In the genomic region with DNA sequence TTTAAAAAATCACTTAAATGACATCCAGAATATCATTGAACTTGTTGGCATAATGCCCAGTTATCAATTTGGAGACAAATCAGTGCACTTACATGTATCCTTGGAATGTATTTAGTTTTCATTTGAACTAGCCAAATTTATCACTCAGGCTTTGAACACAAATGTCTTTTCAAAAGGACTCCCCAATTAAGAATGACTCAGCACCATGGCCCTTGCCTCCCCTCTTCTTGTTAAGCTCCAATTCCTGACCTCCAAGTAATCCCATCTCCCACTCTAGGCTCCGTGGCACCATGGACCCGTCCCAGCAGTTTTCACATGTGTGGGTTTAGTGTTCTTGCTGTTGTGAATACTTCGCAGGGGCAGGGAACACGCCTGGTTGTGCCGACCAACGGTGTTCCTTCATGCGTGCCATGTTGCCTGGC, we compare ENCODE assay signal across 11 cellular contexts. TPM values are rescaled to one million over a fixed set of nuclear protein-coding genes. Genes with fewer than 3 reads are reported as not detected.
DNase-seq lines count a peak whose midpoint lies in the region; ATAC-seq, FAIRE-seq and TF ChIP-seq lines count a peak whose summit lies in the region.
"Had no signal": no experiment of that assay in that cellular context is flagged by ENCODE, and none has a peak within 500 bp of the region (broad histone marks: within the 10 kb centered on the region; RNA-seq: fewer than 3 reads in every experiment).

No MANE protein-coding gene starts in this region.

- peaks cover 5% of the 10 kb centered on the region for H3K4me1 ChIP-seq in ovary (ENCODE audit: insufficient read depth)

- in situ Hi-C loops in Caki2 (cut with HindIII; ENCODE audit: low pct_unique_long_range_greater_than_20kb, low sequenced_read_pairs) = no loop called here

- no peak for TF ChIP-seq POLR2A in ovary (IDR thresholded peaks at IDR 0.05)

- H3K27ac ChIP-seq in ovary = no peak overlapping the region

- H3K9me3 ChIP-seq in ovary = no peaks in the 10 kb centered on the region

- H3K27me3 ChIP-seq in ovary = no peaks in the 10 kb centered on the region

- WGBS in ovary, 3 donors = 38 to 57% (median 43%) methylated on average over 7 of the region's 7 CpGs

- DNase-seq in Caki2 (ENCODE audit: low read depth) = peak; percentile 52
- peak; percentile 29 for DNase-seq in NCI-H2227 (lab: John Stamatoyannopoulos, UW; ENCODE audit: unreplicated experiment)
- no peak for DNase-seq in epithelial cell of proximal tubule (ENCODE audit: low read depth)
- DNase-seq in ovary = peak; percentile 15 to 49 (median 46)
- DNase-seq in NCI-H146 treated with DMSO at 0.1 percent for 48 hours (lab: John Stamatoyannopoulos, UW; ENCODE audit: unreplicated experiment) = no peak
- no peak for DNase-seq in RCC 7860 (ENCODE audit: low spot score)
- DNase-seq in occipital lobe (lab: John Stamatoyannopoulos, UW) = no peak
- DNase-seq: activated CD8-positive, alpha-beta memory T cell treated with anti-CD3 and anti-CD28 coated beads, Interleukin-2, amount 50 U/mL, for 48 hours; effector memory CD4-positive, alpha-beta T cell; NCI-H510A had no signal

- TF ChIP-seq CTCF in epithelial cell of proximal tubule (conservative IDR thresholded peaks at IDR 0.05; ENCODE audit: low read depth, low read length) (no peak), ovary (IDR thresholded peaks at IDR 0.05) (no peak)

- intact Hi-C loops in ovary (cut with DNase I) = loop anchor here (10.0 kb wide), 3 partner anchors 62 to 228 kb away; no protein-coding TSS in a partner anchor

- FAIRE-seq in RCC 7860 (lab: Jason Lieb, UNC) = no peak

- H3K36me3 ChIP-seq in ovary = no peaks in the 10 kb centered on the region

- ATAC-seq in GM21529 (IDR thresholded peaks at IDR 0.05; ENCODE audit: unreplicated experiment) = no peak

- no peak for TF ChIP-seq EP300 in ovary (IDR thresholded peaks at IDR 0.05)

- H3K4me3 ChIP-seq in epithelial cell of proximal tubule (ENCODE audit: low read depth, low read length) (peak overlapping the region; percentile 74), ovary (peak overlapping the region; percentile 66)

RNA-seq across cellular contexts. Expression of a gene that starts 2.7 kb away (rescaled TPM):
- 31.4 and 34.4 TPM in 2 replicates for total RNA-seq in Caki2 (2014; rRNA removed; shearing (Covaris generic); ENCODE audit: low replicate concordance)
- 191 and 430 TPM in 2 replicates for total RNA-seq in epithelial cell of proximal tubule
- total RNA-seq in ovary = 100 to 1,000 TPM in 6 of 7 donors, 10 to 100 TPM in 1; 83.6 to 246 (median 133) TPM
- polyA plus RNA-seq in ovary = 10 to 100 TPM; 67.2 to 73.2 TPM
- total RNA-seq in occipital lobe = 42.9 TPM

Comparison
In these comparisons a context has a peak if more than half of its experiments do, and no peak if none do; other contexts are left out.
1. DNase-seq: peak in Caki2 (single experiment), NCI-H2227 (single experiment) and ovary (5 of 5); none in epithelial cell of proximal tubule (single experiment), NCI-H146 treated with DMSO at 0.1 percent for 48 hours (single experiment), RCC 7860 (single experiment) and occipital lobe (single experiment).